In genomic region chrX:7144126-7144525, GRCh38 we compare ENCODE assay signal across 14 cellular contexts.
"Had no signal": no experiment of that assay in that cellular context is flagged by ENCODE, and none has a peak within 500 bp of the region (broad histone marks: within the 10 kb centered on the region; RNA-seq: fewer than 3 reads in every experiment).

No MANE protein-coding gene starts in this region.

- H3K4me3 Mint-ChIP-seq: activated CD8-positive, alpha-beta T cell treated with anti-CD3 and anti-CD28 coated beads for 36 hours; activated naive CD8-positive, alpha-beta T cell treated with anti-CD3 and anti-CD28 coated beads, Interleukin-2, amount 50 U/mL, for 24 hours had no signal

- H3K4me3 ChIP-seq: ascending aorta, skin epidermis, stomach, thoracic aorta had no signal

- H3K27me3 Mint-ChIP-seq: activated CD8-positive, alpha-beta T cell treated with anti-CD3 and anti-CD28 coated beads for 36 hours; activated naive CD8-positive, alpha-beta T cell treated with anti-CD3 and anti-CD28 coated beads, Interleukin-2, amount 50 U/mL, for 24 hours had no signal

- H3K27me3 ChIP-seq: ascending aorta, foreskin keratinocyte, stomach had no signal

- H3K9me3 Mint-ChIP-seq: activated CD8-positive, alpha-beta T cell treated with anti-CD3 and anti-CD28 coated beads for 36 hours; activated naive CD8-positive, alpha-beta T cell treated with anti-CD3 and anti-CD28 coated beads, Interleukin-2, amount 50 U/mL, for 24 hours had no signal

- H3K4me1 ChIP-seq: foreskin keratinocyte had no signal

- H3K27ac Mint-ChIP-seq: activated CD8-positive, alpha-beta T cell treated with anti-CD3 and anti-CD28 coated beads for 36 hours; activated naive CD8-positive, alpha-beta T cell treated with anti-CD3 and anti-CD28 coated beads, Interleukin-2, amount 50 U/mL, for 24 hours had no signal

- DNase-seq: activated CD8-positive, alpha-beta memory T cell treated with anti-CD3 and anti-CD28 coated beads, Interleukin-2, amount 50 U/mL, for 4 hours; activated CD8-positive, alpha-beta T cell treated with anti-CD3 and anti-CD28 coated beads for 36 hours; activated naive CD4-positive, alpha-beta T cell treated with Interleukin-2 at 50 U/mL for 16 hours; activated naive CD8-positive, alpha-beta T cell treated with anti-CD3 and anti-CD28 coated beads, Interleukin-2, amount 50 U/mL, for 24 hours; foreskin keratinocyte; head of caudate nucleus; left ventricle myocardium superior; stomach; T1000 had no signal

- ATAC-seq: activated CD8-positive, alpha-beta T cell treated with anti-CD3 and anti-CD28 coated beads for 36 hours; activated naive CD8-positive, alpha-beta T cell treated with anti-CD3 and anti-CD28 coated beads, Interleukin-2, amount 50 U/mL, for 24 hours; foreskin keratinocyte; left ventricle myocardium superior had no signal

- H3K9me3 ChIP-seq: ascending aorta, thoracic aorta had no signal

- H3K36me3 ChIP-seq: ascending aorta, thoracic aorta had no signal

- FAIRE-seq: colon, urothelium cell line had no signal

- H3K27ac ChIP-seq: ascending aorta, foreskin keratinocyte, skin epidermis, thoracic aorta had no signal
